1 cellular context compared by ENCODE assay signal in the genomic region with DNA sequence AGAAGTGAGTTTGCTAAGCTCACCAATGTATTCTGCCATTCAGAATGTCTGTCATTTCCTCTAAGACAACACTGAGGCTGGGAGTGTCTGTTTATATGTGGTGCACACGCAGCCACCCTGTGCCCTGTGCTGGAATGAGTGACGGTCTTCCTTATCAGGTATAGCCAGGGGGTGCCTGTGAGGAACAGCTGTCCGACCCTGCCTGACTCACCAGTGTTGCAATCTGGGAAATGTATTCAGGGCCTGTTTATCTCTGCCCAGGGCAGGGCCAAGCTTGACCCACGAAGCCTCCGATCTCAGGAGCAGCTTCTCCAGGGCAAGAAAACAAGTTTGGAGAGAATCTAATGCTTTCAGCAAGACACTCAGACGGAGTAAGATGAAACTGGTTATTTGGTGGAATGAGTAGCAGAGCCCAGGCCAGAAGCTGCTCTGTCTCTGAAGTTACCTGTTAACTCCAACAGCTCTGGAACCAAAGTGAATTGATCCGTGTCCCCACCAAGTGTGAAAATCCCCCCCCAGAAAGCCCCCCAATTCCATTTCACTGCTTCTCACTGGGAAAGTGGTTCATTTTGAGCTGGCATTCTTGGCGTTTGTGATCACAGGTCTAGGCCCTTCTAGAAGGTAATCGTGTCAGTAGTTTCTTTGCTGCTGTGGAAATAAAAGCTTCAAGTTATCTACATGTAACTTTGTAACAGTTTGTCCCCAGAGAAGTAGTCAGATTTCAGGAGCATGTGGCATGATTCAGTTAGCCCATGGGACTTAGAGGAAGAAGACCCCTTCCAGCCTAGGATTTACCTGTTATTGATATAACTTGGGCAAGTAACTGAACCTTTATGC.
TF ChIP-seq lines count a peak whose summit lies in the region.

No MANE protein-coding gene starts in this region.

TF ChIP-seq in K562, 482 proteins besides CTCF, POLR2A, EP300 and RAD21 (continued from another document and continues in another):
- peak; percentile 93 for TF ChIP-seq XRCC5 (IDR thresholded peaks at IDR 0.05; ENCODE audit: low read depth, low read length)
- TF ChIP-seq HDAC3 (IDR thresholded peaks at IDR 0.05; ENCODE audit: borderline replicate concordance, partially characterized antibody), result peak; percentile 99
- TF ChIP-seq, protein P1, sequence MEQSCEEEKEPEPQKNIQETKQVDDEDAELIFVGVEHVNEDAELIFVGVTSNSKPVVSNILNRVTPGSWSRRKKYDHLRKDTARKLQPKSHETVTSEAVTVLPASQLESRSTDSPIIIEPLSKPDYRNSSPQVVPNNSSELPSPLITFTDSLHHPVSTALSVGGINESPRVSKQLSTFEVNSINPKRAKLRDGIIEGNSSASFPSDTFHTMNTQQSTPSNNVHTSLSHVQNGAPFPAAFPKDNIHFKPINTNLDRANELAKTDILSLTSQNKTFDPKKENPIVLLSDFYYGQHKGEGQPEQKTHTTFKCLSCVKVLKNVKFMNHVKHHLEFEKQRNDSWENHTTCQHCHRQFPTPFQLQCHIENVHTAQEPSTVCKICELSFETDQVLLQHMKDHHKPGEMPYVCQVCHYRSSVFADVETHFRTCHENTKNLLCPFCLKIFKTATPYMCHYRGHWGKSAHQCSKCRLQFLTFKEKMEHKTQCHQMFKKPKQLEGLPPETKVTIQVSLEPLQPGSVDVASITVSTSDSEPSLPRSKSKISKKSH (CRISPR knock-in tag; IDR thresholded peaks at IDR 0.05), result no peak
- peak; percentile 87 for TF ChIP-seq SMAD1 (IDR thresholded peaks at IDR 0.05; ENCODE audit: low read depth, low read length, partially characterized antibody)
- peak; percentile 98 for TF ChIP-seq PKNOX1 (IDR thresholded peaks at IDR 0.05)
- peak; percentile 94 for TF ChIP-seq ZNF197 (CRISPR knock-in tag; IDR thresholded peaks at IDR 0.05; ENCODE audit: low read depth)
- no peak for TF ChIP-seq LARP7 (IDR thresholded peaks at IDR 0.05)
- no peak for TF ChIP-seq FOXA1 (IDR thresholded peaks at IDR 0.05; ENCODE audit: borderline replicate concordance)
- peak; percentile 100 for TF ChIP-seq KLF16 (IDR thresholded peaks at IDR 0.05)
- peak; percentile 78 for TF ChIP-seq EP400 (IDR thresholded peaks at IDR 0.05)
- TF ChIP-seq SFPQ (IDR thresholded peaks at IDR 0.05; ENCODE audit: low read depth, low read length), result no peak
- peak; percentile 69; the same call in 1 of the 2 replicates for TF ChIP-seq ZNF41 (CRISPR knock-in tag; conservative IDR thresholded peaks at IDR 0.05)
- TF ChIP-seq SP2 (IDR thresholded peaks at IDR 0.05; ENCODE audit: extremely low read depth, low read depth, low read length, poor library complexity, severe bottlenecking), result no peak
- 0 out of 2 replicates have a peak, but pooled peaks have one; percentile 16 for TF ChIP-seq BRD4 (IDR thresholded peaks at IDR 0.05)
- TF ChIP-seq NR2C1 (IDR thresholded peaks at IDR 0.05), result peak; percentile 81
- TF ChIP-seq NR2C1 (tag; IDR thresholded peaks at IDR 0.05), result peak; percentile 93
- TF ChIP-seq TFE3 (CRISPR knock-in tag; IDR thresholded peaks at IDR 0.05), result no peak
- TF ChIP-seq ASH1L (IDR thresholded peaks at IDR 0.05; ENCODE audit: borderline replicate concordance, low read depth, partially characterized antibody), result no peak
- TF ChIP-seq, protein P2, sequence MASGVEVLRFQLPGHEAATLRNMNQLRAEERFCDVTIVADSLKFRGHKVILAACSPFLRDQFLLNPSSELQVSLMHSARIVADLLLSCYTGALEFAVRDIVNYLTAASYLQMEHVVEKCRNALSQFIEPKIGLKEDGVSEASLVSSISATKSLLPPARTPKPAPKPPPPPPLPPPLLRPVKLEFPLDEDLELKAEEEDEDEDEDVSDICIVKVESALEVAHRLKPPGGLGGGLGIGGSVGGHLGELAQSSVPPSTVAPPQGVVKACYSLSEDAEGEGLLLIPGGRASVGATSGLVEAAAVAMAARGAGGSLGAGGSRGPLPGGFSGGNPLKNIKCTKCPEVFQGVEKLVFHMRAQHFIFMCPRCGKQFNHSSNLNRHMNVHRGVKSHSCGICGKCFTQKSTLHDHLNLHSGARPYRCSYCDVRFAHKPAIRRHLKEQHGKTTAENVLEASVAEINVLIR (CRISPR knock-in tag; IDR thresholded peaks at IDR 0.05), result no peak; the same call in 1 of the 2 replicates
- TF ChIP-seq, protein P3, sequence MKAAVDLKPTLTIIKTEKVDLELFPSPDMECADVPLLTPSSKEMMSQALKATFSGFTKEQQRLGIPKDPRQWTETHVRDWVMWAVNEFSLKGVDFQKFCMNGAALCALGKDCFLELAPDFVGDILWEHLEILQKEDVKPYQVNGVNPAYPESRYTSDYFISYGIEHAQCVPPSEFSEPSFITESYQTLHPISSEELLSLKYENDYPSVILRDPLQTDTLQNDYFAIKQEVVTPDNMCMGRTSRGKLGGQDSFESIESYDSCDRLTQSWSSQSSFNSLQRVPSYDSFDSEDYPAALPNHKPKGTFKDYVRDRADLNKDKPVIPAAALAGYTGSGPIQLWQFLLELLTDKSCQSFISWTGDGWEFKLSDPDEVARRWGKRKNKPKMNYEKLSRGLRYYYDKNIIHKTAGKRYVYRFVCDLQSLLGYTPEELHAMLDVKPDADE (conservative IDR thresholded peaks at IDR 0.05; ENCODE audit: control insufficient read depth, low read depth, low read length), result peak; percentile 98
- TF ChIP-seq STAT5A (IDR thresholded peaks at IDR 0.05; ENCODE audit: borderline replicate concordance, low read length), result peak; percentile 99
- peak in 1 of 2 experiments; percentile 92; a peak in 2 of 4 replicates for TF ChIP-seq SRF (CRISPR knock-in tag; IDR thresholded peaks at IDR 0.05)
- peak; percentile 100 for TF ChIP-seq JUND (IDR thresholded peaks at IDR 0.05; ENCODE audit: borderline replicate concordance, low read depth, low read length)
- peak; percentile 99; the same call in 2 of the 3 replicates for TF ChIP-seq JUND (tag; IDR thresholded peaks at IDR 0.05; ENCODE audit: borderline replicate concordance, low read depth, low read length)
- no peak; the same call in 1 of the 2 replicates for TF ChIP-seq HSF4 (CRISPR knock-in tag; IDR thresholded peaks at IDR 0.05; ENCODE audit: borderline replicate concordance)
- no peak for TF ChIP-seq HNRNPK (IDR thresholded peaks at IDR 0.05; ENCODE audit: low read depth, low read length, poor library complexity, severe bottlenecking)
- no peak for TF ChIP-seq RBM14 (IDR thresholded peaks at IDR 0.05; ENCODE audit: borderline replicate concordance, insufficient read depth, low read depth, low read length)
- no peak for TF ChIP-seq HBP1 (CRISPR knock-in tag; IDR thresholded peaks at IDR 0.05)
- no peak for TF ChIP-seq ZNF707 (CRISPR knock-in tag; conservative IDR thresholded peaks at IDR 0.05)
- no peak for TF ChIP-seq ADNP (tag; IDR thresholded peaks at IDR 0.05)
- TF ChIP-seq, protein P4, sequence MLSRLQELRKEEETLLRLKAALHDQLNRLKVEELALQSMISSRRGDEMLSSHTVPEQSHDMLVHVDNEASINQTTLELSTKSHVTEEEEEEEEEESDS (CRISPR knock-in tag; IDR thresholded peaks at IDR 0.05), result no peak
- TF ChIP-seq ERF (CRISPR knock-in tag; IDR thresholded peaks at IDR 0.05), result 0 out of 2 replicates have a peak, but pooled peaks have one; percentile 64
- TF ChIP-seq EHMT2 (IDR thresholded peaks at IDR 0.05), result no peak; the same call in 1 of the 2 replicates
- TF ChIP-seq, protein P5, sequence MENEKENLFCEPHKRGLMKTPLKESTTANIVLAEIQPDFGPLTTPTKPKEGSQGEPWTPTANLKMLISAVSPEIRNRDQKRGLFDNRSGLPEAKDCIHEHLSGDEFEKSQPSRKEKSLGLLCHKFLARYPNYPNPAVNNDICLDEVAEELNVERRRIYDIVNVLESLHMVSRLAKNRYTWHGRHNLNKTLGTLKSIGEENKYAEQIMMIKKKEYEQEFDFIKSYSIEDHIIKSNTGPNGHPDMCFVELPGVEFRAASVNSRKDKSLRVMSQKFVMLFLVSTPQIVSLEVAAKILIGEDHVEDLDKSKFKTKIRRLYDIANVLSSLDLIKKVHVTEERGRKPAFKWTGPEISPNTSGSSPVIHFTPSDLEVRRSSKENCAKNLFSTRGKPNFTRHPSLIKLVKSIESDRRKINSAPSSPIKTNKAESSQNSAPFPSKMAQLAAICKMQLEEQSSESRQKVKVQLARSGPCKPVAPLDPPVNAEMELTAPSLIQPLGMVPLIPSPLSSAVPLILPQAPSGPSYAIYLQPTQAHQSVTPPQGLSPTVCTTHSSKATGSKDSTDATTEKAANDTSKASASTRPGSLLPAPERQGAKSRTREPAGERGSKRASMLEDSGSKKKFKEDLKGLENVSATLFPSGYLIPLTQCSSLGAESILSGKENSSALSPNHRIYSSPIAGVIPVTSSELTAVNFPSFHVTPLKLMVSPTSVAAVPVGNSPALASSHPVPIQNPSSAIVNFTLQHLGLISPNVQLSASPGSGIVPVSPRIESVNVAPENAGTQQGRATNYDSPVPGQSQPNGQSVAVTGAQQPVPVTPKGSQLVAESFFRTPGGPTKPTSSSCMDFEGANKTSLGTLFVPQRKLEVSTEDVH (IDR thresholded peaks at IDR 0.05; ENCODE audit: low read depth, partially characterized antibody), result peak; percentile 66
- no peak for TF ChIP-seq SNIP1 (IDR thresholded peaks at IDR 0.05; ENCODE audit: low read depth)
- peak; percentile 83; the same call in 1 of the 2 replicates for TF ChIP-seq EZH2 (IDR thresholded peaks at IDR 0.05; ENCODE audit: borderline replicate concordance, low read depth, low read length)
- TF ChIP-seq ZNF140 (CRISPR knock-in tag; IDR thresholded peaks at IDR 0.05), result no peak
- no peak for TF ChIP-seq ZNF740 (CRISPR knock-in tag; IDR thresholded peaks at IDR 0.05)
- TF ChIP-seq ZNF740 (tag; IDR thresholded peaks at IDR 0.05), result peak in 1 of 2 experiments; percentile 33; a peak in 1 of 4 replicates
- peak; percentile 24; the same call in 1 of the 2 replicates for TF ChIP-seq C11orf30 (IDR thresholded peaks at IDR 0.05; ENCODE audit: low read depth)
- TF ChIP-seq MXI1 (IDR thresholded peaks at IDR 0.05; ENCODE audit: low read depth, low read length), result peak; percentile 91
